27 cellular contexts compared by ENCODE assay signal in genomic region chr20:57738053-57738452, GRCh38.
"Had no signal": no experiment of that assay in that cellular context is flagged by ENCODE, and none has a peak within 500 bp of the region (broad histone marks: within the 10 kb centered on the region; RNA-seq: fewer than 3 reads in every experiment).

No MANE protein-coding gene starts in this region.

- H3K4me3 ChIP-seq: gastrocnemius medialis, lung, right lobe of liver, suprapubic skin, transverse colon, upper lobe of right lung, uterus had no signal

- H3K27ac ChIP-seq: epithelial cell of prostate, right lobe of liver, suprapubic skin, upper lobe of right lung, uterus had no signal

- H3K4me1 Mint-ChIP-seq: naive thymus-derived CD4-positive, alpha-beta T cell had no signal

- ATAC-seq: effector memory CD8-positive, alpha-beta T cell; esophagus mucosa; gastrocnemius medialis; left lobe of liver; naive thymus-derived CD4-positive, alpha-beta T cell; right lobe of liver; stimulated activated naive CD8-positive, alpha-beta T cell treated with anti-CD3 and anti-CD28 coated beads, Interleukin-15, amount 100 ng/mL, for 72 hours; upper lobe of right lung had no signal

- H3K36me3 ChIP-seq: gastrocnemius medialis, right lobe of liver, suprapubic skin, transverse colon, upper lobe of right lung, uterus had no signal

- DNase-seq: cortex of kidney; effector memory CD8-positive, alpha-beta T cell; foreskin fibroblast; gastrocnemius medialis; head of caudate nucleus; kidney; midbrain; naive thymus-derived CD4-positive, alpha-beta T cell; nucleus accumbens; right lobe of liver; stimulated activated CD4-positive, alpha-beta T cell treated with anti-CD3 and anti-CD28 coated beads, Interleukin-12 subunit alpha, Interleukin-12 subunit beta, amount 100 ng/mL, for 4 hours; stimulated activated CD4-positive, alpha-beta T cell treated with anti-CD3 and anti-CD28 coated beads, Interleukin-1b, Interleukin-23, amount 100 ng/mL, for 48 hours; stimulated activated CD4-positive, alpha-beta T cell treated with anti-CD3 and anti-CD28 coated beads, Interleukin-4, amount 100 ng/mL, for 1 hour; stimulated activated CD8-positive, alpha-beta memory T cell treated with anti-CD3 and anti-CD28 coated beads, Interleukin-4, amount 100 ng/mL, for 48 hours; stimulated activated naive CD4-positive, alpha-beta T cell; stimulated activated naive CD8-positive, alpha-beta T cell treated with anti-CD3 and anti-CD28 coated beads, Interleukin-15, amount 100 ng/mL, for 72 hours; upper lobe of right lung; uterus had no signal

- H3K27me3 ChIP-seq: gastrocnemius medialis, right lobe of liver, suprapubic skin, transverse colon, upper lobe of right lung, uterus had no signal

- H3K4me1 ChIP-seq: right lobe of liver, suprapubic skin, transverse colon, upper lobe of right lung, uterus had no signal

- FAIRE-seq: kidney, small intestine had no signal

- H3K9me3 Mint-ChIP-seq: effector memory CD8-positive, alpha-beta T cell; naive thymus-derived CD4-positive, alpha-beta T cell; stimulated activated naive CD8-positive, alpha-beta T cell treated with anti-CD3 and anti-CD28 coated beads, Interleukin-15, amount 100 ng/mL, for 72 hours had no signal

- H3K9me3 ChIP-seq: gastrocnemius medialis, right lobe of liver, suprapubic skin, transverse colon, upper lobe of right lung, uterus had no signal

- H3K4me3 Mint-ChIP-seq: effector memory CD8-positive, alpha-beta T cell; memory B cell; naive thymus-derived CD4-positive, alpha-beta T cell; nephron; stimulated activated naive CD8-positive, alpha-beta T cell treated with anti-CD3 and anti-CD28 coated beads, Interleukin-15, amount 100 ng/mL, for 72 hours had no signal

- H3K27ac Mint-ChIP-seq: effector memory CD8-positive, alpha-beta T cell; memory B cell; nephron; stimulated activated naive CD8-positive, alpha-beta T cell treated with anti-CD3 and anti-CD28 coated beads, Interleukin-15, amount 100 ng/mL, for 72 hours had no signal

- H3K36me3 Mint-ChIP-seq: memory B cell had no signal
